ENCODE assay signal across 8 cellular contexts in genomic region chr16:2027024-2028010, GRCh38. TPM values are rescaled to one million over a fixed set of nuclear protein-coding genes. Genes with fewer than 3 reads are reported as not detected.
DNase-seq lines count a peak whose midpoint lies in the region; ATAC-seq, FAIRE-seq and TF ChIP-seq lines count a peak whose summit lies in the region.

No MANE protein-coding gene starts in this region.

- no peak for TF ChIP-seq EP300 in esophagus muscularis mucosa (IDR thresholded peaks at IDR 0.05)

- H2BK120ac ChIP-seq in neuronal stem cell (ENCODE audit: low read depth, low read length): no peak overlapping the region

- DNase-seq in NCI-H146 (lab: John Stamatoyannopoulos, UW) (peak; percentile 56), NCI-H146 treated with DMSO at 0.1 percent for 48 hours (lab: John Stamatoyannopoulos, UW; ENCODE audit: unreplicated experiment) (no peak), esophagus muscularis mucosa (ENCODE audit: extremely low spot score) (no peak), neuronal stem cell (ENCODE audit: low spot score) (no peak), NCI-H2196 (lab: John Stamatoyannopoulos, UW; ENCODE audit: unreplicated experiment) (no peak), D721Med (ENCODE audit: insufficient read length, low spot score) (no peak)

- H3K4me2 ChIP-seq in neuronal stem cell (ENCODE audit: insufficient read depth, low read length, poor library complexity, severe bottlenecking): peak overlapping the region; percentile 89

- peak overlapping the region; percentile 95 for H3K18ac ChIP-seq in neuronal stem cell (ENCODE audit: low read length)

- peak overlapping the region; percentile 84 for H2AFZ ChIP-seq in neuronal stem cell (ENCODE audit: low read length)

- H3K23ac ChIP-seq in neuronal stem cell (ENCODE audit: low read depth, low read length, poor library complexity): peak overlapping the region; percentile 58

- WGBS in esophagus muscularis mucosa: 8% methylated on average over 43 of the region's 76 CpGs
- WGBS in neuronal stem cell (ENCODE audit: extremely low coverage in 2 of 2, insufficient read length in 2 of 2, insufficient replicate concordance in 1 of 2), 2 donors: no CpG with 5 or more reads among the region's 76 CpGs

- peak overlapping the region; percentile 78 to 87 (median 80) for H3K4me3 ChIP-seq in esophagus muscularis mucosa
- H3K4me3 ChIP-seq in neuronal stem cell (ENCODE audit: low read length in 2 of 2): peak overlapping the region; percentile 50 to 83

- H3K9ac ChIP-seq in neuronal stem cell (ENCODE audit: low read depth, low read length, poor library complexity): peak overlapping the region; percentile 83

- no peaks in the 10 kb centered on the region for H3K9me3 ChIP-seq in esophagus muscularis mucosa
- peaks cover 4 to 5% of the 10 kb centered on the region in 2 donors for H3K9me3 ChIP-seq in neuronal stem cell (replicated peaks in 1 of 2; ENCODE audit: control insufficient read depth in 2 of 2, insufficient read depth in 1 of 2, low read depth in 1 of 2, low read length in 2 of 2)

- H2BK15ac ChIP-seq in neuronal stem cell (ENCODE audit: low read length): peak overlapping the region; percentile 58

- peak overlapping the region; percentile 24 for H2AK5ac ChIP-seq in neuronal stem cell (ENCODE audit: low read depth, low read length)

- H3K4me1 ChIP-seq in esophagus muscularis mucosa (peaks cover 45 to 82% (median 78%) of the 10 kb centered on the region in 4 donors), neuronal stem cell (ENCODE audit: control insufficient read depth in 2 of 2, insufficient read depth in 1 of 2, low read depth in 1 of 2, low read length in 2 of 2) (peaks cover 7 to 16% of the 10 kb centered on the region in 2 donors)

- peak overlapping the region; percentile 98 for H3K4ac ChIP-seq in neuronal stem cell (ENCODE audit: low read length)

- TF ChIP-seq CTCF in esophagus muscularis mucosa (IDR thresholded peaks at IDR 0.05) (no peak), D721Med (IDR thresholded peaks at IDR 0.05; ENCODE audit: insufficient read depth, missing control alignments) (no peak)

- TF ChIP-seq POLR2A in esophagus muscularis mucosa (IDR thresholded peaks at IDR 0.05; ENCODE audit: low read depth): no peak

- H2BK12ac ChIP-seq in neuronal stem cell (ENCODE audit: low read length): peak overlapping the region; percentile 63

- peaks cover 0 to 23% (median 18%) of the 10 kb centered on the region in 4 donors for H3K36me3 ChIP-seq in esophagus muscularis mucosa
- no peaks in the 10 kb centered on the region for H3K36me3 ChIP-seq in neuronal stem cell (replicated peaks in 1 of 2; ENCODE audit: control insufficient read depth in 2 of 2, insufficient read depth in 2 of 2, low read length in 2 of 2)

- H3K27me3 ChIP-seq in esophagus muscularis mucosa (peaks cover 0 to 3% (median 0%) of the 10 kb centered on the region in 4 donors), neuronal stem cell (ENCODE audit: control insufficient read depth in 3 of 3, insufficient read depth in 3 of 3, low read depth in 1 of 3, low read length in 3 of 3) (peaks cover 3 to 40% (median 38%) of the 10 kb centered on the region in 3 experiments)

- H4K8ac ChIP-seq in neuronal stem cell (ENCODE audit: low read depth, low read length): no peak overlapping the region

- H3K27ac ChIP-seq in esophagus muscularis mucosa (replicated peaks in 1 of 4): peak overlapping the region; percentile 75 to 81 (median 77)
- no peak overlapping the region for H3K27ac ChIP-seq in neuronal stem cell (replicated peaks; ENCODE audit: low read length)

- intact Hi-C loops in esophagus muscularis mucosa (cut with DNase I): no loop called here

- peak overlapping the region; percentile 82 for H3K14ac ChIP-seq in neuronal stem cell (ENCODE audit: low read length)

- no peak overlapping the region for H2BK5ac ChIP-seq in neuronal stem cell (ENCODE audit: low read length)

- H4K91ac ChIP-seq in neuronal stem cell (ENCODE audit: low read depth, low read length, poor library complexity): peak overlapping the region; percentile 1

- peaks cover 4% of the 10 kb centered on the region for H3K79me1 ChIP-seq in neuronal stem cell (ENCODE audit: low read depth, low read length)

- peak; percentile 7 for ATAC-seq in SK-N-SH treated with all-trans-retinoic acid at 6 μM for 48 hours
- no peak for ATAC-seq in HG02852 (IDR thresholded peaks at IDR 0.05; ENCODE audit: unreplicated experiment)

- FAIRE-seq in D721Med (lab: Jason Lieb, UNC): no peak

TF ChIP-seq in SK-N-SH treated with all-trans-retinoic acid at 6 μM for 48 hours, 23 proteins besides CTCF, POLR2A, EP300 and RAD21 (continues in another document):
- TF ChIP-seq OSR1 (CRISPR knock-in tag; IDR thresholded peaks at IDR 0.05) (no peak), ZNF8 (CRISPR knock-in tag; IDR thresholded peaks at IDR 0.05) (no peak), ZFP3 (CRISPR knock-in tag; IDR thresholded peaks at IDR 0.05) (no peak), TOX (CRISPR knock-in tag; IDR thresholded peaks at IDR 0.05; ENCODE audit: borderline replicate concordance) (no peak), CSDC2 (CRISPR knock-in tag; IDR thresholded peaks at IDR 0.05) (no peak), ESRRG (CRISPR knock-in tag; IDR thresholded peaks at IDR 0.05) (no peak), SNAI2 (CRISPR knock-in tag; IDR thresholded peaks at IDR 0.05) (no peak), ZNF70 (CRISPR knock-in tag; IDR thresholded peaks at IDR 0.05) (no peak), CSRNP3 (CRISPR knock-in tag; IDR thresholded peaks at IDR 0.05) (no peak), PATZ1 (CRISPR knock-in tag; IDR thresholded peaks at IDR 0.05; ENCODE audit: borderline replicate concordance) (no peak), ZNF565 (CRISPR knock-in tag; conservative IDR thresholded peaks at IDR 0.05; ENCODE audit: low read depth) (no peak), PPARA (CRISPR knock-in tag; IDR thresholded peaks at IDR 0.05; ENCODE audit: borderline replicate concordance) (no peak), TSHZ2 (CRISPR knock-in tag; IDR thresholded peaks at IDR 0.05) (no peak)

RNA-seq across cellular contexts. Expression of gene NHERF2, which starts 0.6 kb away (rescaled TPM):
- total RNA-seq in esophagus muscularis mucosa: 100 to 1,000 TPM in 2 of 4 donors, 10 to 100 TPM in 2; 45.3 to 130 (median 88.3) TPM
- polyA plus RNA-seq in neuronal stem cell (2013, experiment 1 of 2): 16.0 TPM
- 14.8 TPM for polyA plus RNA-seq in neuronal stem cell (2013, experiment 2 of 2)

RNA-seq across cellular contexts. Expression of gene NPW, which starts 7.7 kb away (rescaled TPM):
- total RNA-seq in esophagus muscularis mucosa: not detected
- polyA plus RNA-seq in neuronal stem cell (2013, experiment 1 of 2): 2.0 TPM
- polyA plus RNA-seq in neuronal stem cell (2013, experiment 2 of 2): 1.7 TPM

RNA-seq across cellular contexts. Expression of gene ZNF598, which starts 17.7 kb away (rescaled TPM):
- 10 to 100 TPM; 23.3 to 46.5 (median 34.9) TPM for total RNA-seq in esophagus muscularis mucosa
- polyA plus RNA-seq in neuronal stem cell (2013, experiment 1 of 2): 21.3 TPM
- 20.9 TPM for polyA plus RNA-seq in neuronal stem cell (2013, experiment 2 of 2)

RNA-seq across cellular contexts. Expression of gene NTHL1, which starts 20.3 kb away (rescaled TPM):
- 10 to 100 TPM; 11.8 to 25.2 (median 18.9) TPM for total RNA-seq in esophagus muscularis mucosa
- polyA plus RNA-seq in neuronal stem cell (2013, experiment 1 of 2): 28.2 TPM
- 27.7 TPM for polyA plus RNA-seq in neuronal stem cell (2013, experiment 2 of 2)

RNA-seq across cellular contexts. Expression of gene TSC2, which starts 20.5 kb away (rescaled TPM):
- 10 to 100 TPM; 41.3 to 71.7 (median 52.0) TPM for total RNA-seq in esophagus muscularis mucosa
- 54.6 TPM for polyA plus RNA-seq in neuronal stem cell (2013, experiment 1 of 2)
- 53.2 TPM for polyA plus RNA-seq in neuronal stem cell (2013, experiment 2 of 2)
